ENCODE assay signal across 8 cellular contexts in the genomic region with DNA sequence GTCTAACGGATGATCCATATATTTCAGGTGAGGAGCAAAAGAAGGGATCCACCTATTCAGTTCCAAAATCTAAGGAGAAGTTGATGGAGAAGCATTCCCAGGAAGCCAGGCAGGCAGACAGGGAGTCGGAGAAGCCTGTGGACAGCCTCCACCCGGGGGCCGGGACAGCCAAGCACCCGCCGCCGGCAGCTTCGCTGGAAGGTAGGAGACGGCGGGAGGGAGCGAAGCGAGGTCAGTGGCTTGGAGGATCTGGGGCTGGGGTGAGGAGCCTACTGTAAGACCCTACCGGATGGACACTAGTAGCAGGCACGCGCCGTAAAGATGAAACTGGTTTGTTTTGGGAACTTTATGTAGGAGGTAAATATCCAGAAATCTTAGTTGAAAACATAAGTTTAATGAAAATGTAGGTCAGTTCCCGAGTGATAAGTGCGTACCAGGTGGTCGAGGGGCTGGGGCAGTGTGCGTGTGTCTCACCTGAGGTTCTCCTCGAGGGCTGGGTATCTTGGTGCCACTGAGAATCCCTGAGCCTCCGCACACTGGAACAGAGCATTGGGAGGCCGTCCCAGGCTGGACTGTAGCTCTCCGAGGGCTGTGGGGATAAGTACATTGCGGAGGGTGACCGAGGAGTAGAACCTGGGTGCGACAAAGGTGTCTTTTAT. TPM values are rescaled to one million over a fixed set of nuclear protein-coding genes. Genes with fewer than 3 reads are reported as not detected.
A peak's percentile ranks its signal among the peaks of the same experiment; 100 is the strongest.
DNase-seq lines count a peak whose midpoint lies in the region; ATAC-seq and TF ChIP-seq lines count a peak whose summit lies in the region.

No MANE protein-coding gene starts in this region.

- H3K9me2 ChIP-seq in SK-N-SH = no peaks in the 10 kb centered on the region
- H3K9me2 ChIP-seq in neural cell (ENCODE audit: insufficient read depth, low read length) = no peaks in the 10 kb centered on the region

- no peaks in the 10 kb centered on the region for H3K27me3 ChIP-seq in SK-N-SH (ENCODE audit: insufficient read depth)
- no peaks in the 10 kb centered on the region for H3K27me3 ChIP-seq in neural cell (ENCODE audit: insufficient read depth, low read depth, low read length)

- peak; percentile 30 to 40 for DNase-seq in stimulated activated CD4-positive, alpha-beta T cell treated with anti-CD3 and anti-CD28 coated beads, Interleukin-2, amount 100 ng/mL, for 24 hours
- DNase-seq in stimulated activated CD4-positive, alpha-beta T cell treated with anti-CD3 and anti-CD28 coated beads, Interleukin-1b, Interleukin-23, amount 100 ng/mL, for 48 hours = no peak
- DNase-seq in SK-N-SH (peak; percentile 71), erythroblast (lab: John Stamatoyannopoulos, UW) (peak; percentile 50 to 61), LoVo (ENCODE audit: low spot score) (no peak)

- H3K4me3 ChIP-seq in SK-N-SH (ENCODE audit: low read depth in 2 of 2, low read length in 1 of 2) = peak overlapping the region; percentile 83 to 89
- H3K4me3 ChIP-seq in neural cell (ENCODE audit: low read length) = peak overlapping the region; percentile 94

- WGBS in SK-N-SH (ENCODE audit: low lambda C conversion rate) = 7% methylated on average over 25 of the region's 27 CpGs

- H3F3A ChIP-seq in SK-N-SH (replicated peaks; ENCODE audit: insufficient read depth) (no peaks in the 10 kb centered on the region), neural cell (ENCODE audit: insufficient read depth, low read length, poor library complexity, severe bottlenecking) (no peaks in the 10 kb centered on the region)

- H3K4me2 ChIP-seq in SK-N-SH = peak overlapping the region; percentile 87
- peak overlapping the region; percentile 34 for H3K4me2 ChIP-seq in neural cell (ENCODE audit: low read length)

- H3K9me3 ChIP-seq in SK-N-SH = no peaks in the 10 kb centered on the region
- no peaks in the 10 kb centered on the region for H3K9me3 ChIP-seq in neural cell (ENCODE audit: low read length)

- peak overlapping the region; percentile 60 to 75 for H3K27ac ChIP-seq in SK-N-SH (ENCODE audit: low read depth in 2 of 2, low read length in 1 of 2)
- H3K27ac ChIP-seq in neural cell (ENCODE audit: low read length) = peak overlapping the region; percentile 66

- H2AFZ ChIP-seq in SK-N-SH (ENCODE audit: low read depth) (peak overlapping the region; percentile 80; the same call in 1 of the 2 replicates), neural cell (ENCODE audit: low read depth, low read length) (peak overlapping the region; percentile 65)

- H4K20me1 ChIP-seq in SK-N-SH (ENCODE audit: insufficient read depth) (peaks cover 10% of the 10 kb centered on the region; the same call in 1 of the 2 replicates), neural cell (ENCODE audit: insufficient read depth) (no peaks in the 10 kb centered on the region)

- no peak for TF ChIP-seq CTCF in SK-N-SH (IDR thresholded peaks at IDR 0.05)
- TF ChIP-seq CTCF in neural cell (IDR thresholded peaks at IDR 0.05; ENCODE audit: poor library complexity, severe bottlenecking) = no peak

- peak; percentile 54 for TF ChIP-seq POLR2A in erythroblast (IDR thresholded peaks at IDR 0.05; ENCODE audit: low read length)

- no peak for TF ChIP-seq RAD21 in SK-N-SH (IDR thresholded peaks at IDR 0.05; ENCODE audit: low read length)
- TF ChIP-seq RAD21 in neural cell (conservative IDR thresholded peaks at IDR 0.05) = no peak

- H3K9ac ChIP-seq in SK-N-SH (peak overlapping the region; percentile 83), neural cell (ENCODE audit: low read length) (peak overlapping the region; percentile 84)

- H3K79me2 ChIP-seq in SK-N-SH (ENCODE audit: insufficient read depth) (peaks cover 74% of the 10 kb centered on the region), neural cell (replicated peaks; ENCODE audit: insufficient read depth, low read length) (peaks cover 43% of the 10 kb centered on the region)

- H3K4me1 ChIP-seq in SK-N-SH (ENCODE audit: control insufficient read depth in 1 of 2, insufficient read depth in 2 of 2, low read depth in 1 of 2, low read length in 1 of 2) = peaks cover 0 to 13% of the 10 kb centered on the region in 2 experiments; a peak in 1 of 4 replicates

- ATAC-seq in GM19463 (IDR thresholded peaks at IDR 0.05; ENCODE audit: unreplicated experiment) = no peak
- no peak for ATAC-seq in HG03378 (IDR thresholded peaks at IDR 0.05; ENCODE audit: unreplicated experiment)

- H3K36me3 ChIP-seq in SK-N-SH (replicated peaks in 1 of 2; ENCODE audit: control insufficient read depth in 1 of 2, insufficient read depth in 2 of 2, low read length in 1 of 2) = peaks cover 15 to 21% of the 10 kb centered on the region in 2 experiments
- H3K36me3 ChIP-seq in neural cell (ENCODE audit: insufficient read depth, low read length) = peaks cover 11% of the 10 kb centered on the region

- POLR2A ChIA-PET in SK-N-SH (lab: Yijun Ruan, JAX) = interaction anchor here (1.0 kb wide), 1 partner anchor 16 kb away, joined by 3 read pairs; no protein-coding TSS in a partner anchor

- CTCF ChIA-PET in SK-N-SH (lab: Yijun Ruan, JAX) = interaction anchor here (0.6 to 2.9 kb wide), 3 partner anchors 9 to 23 kb away, joined by 3 to 8 read pairs (median 4); no protein-coding TSS in a partner anchor

- TF ChIP-seq EP300 in SK-N-SH (IDR thresholded peaks at IDR 0.05; ENCODE audit: borderline replicate concordance in 1 of 2, low read depth in 1 of 2, low read length in 1 of 2) (no peak), neural cell (conservative IDR thresholded peaks at IDR 0.05; ENCODE audit: poor library complexity, severe bottlenecking) (no peak)

TF ChIP-seq in SK-N-SH, 30 proteins besides CTCF, POLR2A, EP300 and RAD21:
- no peak for TF ChIP-seq USF1 (IDR thresholded peaks at IDR 0.05; ENCODE audit: borderline replicate concordance, low read depth)
- 0 out of 2 replicates have a peak, but pooled peaks have one; percentile 0 for TF ChIP-seq FOSL2 (IDR thresholded peaks at IDR 0.05; ENCODE audit: borderline replicate concordance, low read depth)

TF ChIP-seq in neural cell, 6 proteins besides CTCF, POLR2A, EP300 and RAD21:
- TF ChIP-seq, protein P1, sequence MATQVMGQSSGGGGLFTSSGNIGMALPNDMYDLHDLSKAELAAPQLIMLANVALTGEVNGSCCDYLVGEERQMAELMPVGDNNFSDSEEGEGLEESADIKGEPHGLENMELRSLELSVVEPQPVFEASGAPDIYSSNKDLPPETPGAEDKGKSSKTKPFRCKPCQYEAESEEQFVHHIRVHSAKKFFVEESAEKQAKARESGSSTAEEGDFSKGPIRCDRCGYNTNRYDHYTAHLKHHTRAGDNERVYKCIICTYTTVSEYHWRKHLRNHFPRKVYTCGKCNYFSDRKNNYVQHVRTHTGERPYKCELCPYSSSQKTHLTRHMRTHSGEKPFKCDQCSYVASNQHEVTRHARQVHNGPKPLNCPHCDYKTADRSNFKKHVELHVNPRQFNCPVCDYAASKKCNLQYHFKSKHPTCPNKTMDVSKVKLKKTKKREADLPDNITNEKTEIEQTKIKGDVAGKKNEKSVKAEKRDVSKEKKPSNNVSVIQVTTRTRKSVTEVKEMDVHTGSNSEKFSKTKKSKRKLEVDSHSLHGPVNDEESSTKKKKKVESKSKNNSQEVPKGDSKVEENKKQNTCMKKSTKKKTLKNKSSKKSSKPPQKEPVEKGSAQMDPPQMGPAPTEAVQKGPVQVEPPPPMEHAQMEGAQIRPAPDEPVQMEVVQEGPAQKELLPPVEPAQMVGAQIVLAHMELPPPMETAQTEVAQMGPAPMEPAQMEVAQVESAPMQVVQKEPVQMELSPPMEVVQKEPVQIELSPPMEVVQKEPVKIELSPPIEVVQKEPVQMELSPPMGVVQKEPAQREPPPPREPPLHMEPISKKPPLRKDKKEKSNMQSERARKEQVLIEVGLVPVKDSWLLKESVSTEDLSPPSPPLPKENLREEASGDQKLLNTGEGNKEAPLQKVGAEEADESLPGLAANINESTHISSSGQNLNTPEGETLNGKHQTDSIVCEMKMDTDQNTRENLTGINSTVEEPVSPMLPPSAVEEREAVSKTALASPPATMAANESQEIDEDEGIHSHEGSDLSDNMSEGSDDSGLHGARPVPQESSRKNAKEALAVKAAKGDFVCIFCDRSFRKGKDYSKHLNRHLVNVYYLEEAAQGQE (IDR thresholded peaks at IDR 0.05; ENCODE audit: borderline replicate concordance) = no peak
- TF ChIP-seq SMC3 (conservative IDR thresholded peaks at IDR 0.05; ENCODE audit: poor library complexity) (peak; percentile 9), EZH2 (IDR thresholded peaks at IDR 0.05; ENCODE audit: borderline replicate concordance, insufficient read depth, low read length, poor library complexity, severe bottlenecking) (no peak)

RNA-seq across cellular contexts. Expression of gene SPATA33, which starts 0.7 kb away (rescaled TPM):
- polyA plus RNA-seq in SK-N-SH (2012; rRNA removed) (7.2 and 8.5 TPM in 2 replicates), neural cell (16.0 and 24.8 TPM in 2 replicates)
- polyA plus RNA-seq in SK-N-SH (2012; cell fraction: cytosol; rRNA removed) = 4.7 and 5.6 TPM in 2 replicates
- 25.2 and 26.5 TPM in 2 replicates for polyA plus RNA-seq in SK-N-SH (2012; cell fraction: nucleus; rRNA removed)
- 11.7 and 13.0 TPM in 2 replicates for polyA minus RNA-seq in neural cell

RNA-seq across cellular contexts. Expression of gene CHMP1A, which starts 0.8 kb away (rescaled TPM):
- polyA plus RNA-seq in SK-N-SH (2012; rRNA removed) (138 and 143 TPM in 2 replicates), neural cell (113 and 150 TPM in 2 replicates)
- polyA plus RNA-seq in SK-N-SH (2012; cell fraction: cytosol; rRNA removed) = 53.1 and 80.5 TPM in 2 replicates
- polyA plus RNA-seq in SK-N-SH (2012; cell fraction: nucleus; rRNA removed) = 210 and 292 TPM in 2 replicates
- 98.3 and 103 TPM in 2 replicates for polyA minus RNA-seq in neural cell

RNA-seq across cellular contexts. Expression of gene CDK10, which starts 28.1 kb away (rescaled TPM):
- polyA plus RNA-seq in SK-N-SH (2012; rRNA removed) (84.7 and 94.5 TPM in 2 replicates), neural cell (126 and 161 TPM in 2 replicates)
- polyA plus RNA-seq in SK-N-SH (2012; cell fraction: cytosol; rRNA removed) = 25.8 and 40.4 TPM in 2 replicates
- 517 and 551 TPM in 2 replicates for polyA plus RNA-seq in SK-N-SH (2012; cell fraction: nucleus; rRNA removed)
- 35.3 and 41.6 TPM in 2 replicates for polyA minus RNA-seq in neural cell

RNA-seq across cellular contexts. Expression of gene SPATA2L, which starts 43.2 kb away (rescaled TPM):
- polyA plus RNA-seq in SK-N-SH (2012; rRNA removed) = 7.8 and 8.6 TPM in 2 replicates
- 3.8 and 6.4 TPM in 2 replicates for polyA plus RNA-seq in SK-N-SH (2012; cell fraction: cytosol; rRNA removed)
- 12.2 and 23.8 TPM in 2 replicates for polyA plus RNA-seq in SK-N-SH (2012; cell fraction: nucleus; rRNA removed)
- polyA plus RNA-seq in neural cell = 39.1 and 42.3 TPM in 2 replicates
- 36.0 and 41.1 TPM in 2 replicates for polyA minus RNA-seq in neural cell

RNA-seq across cellular contexts. Expression of gene DPEP1, which starts 44.9 kb away (rescaled TPM):
- polyA plus RNA-seq in SK-N-SH (2012; rRNA removed) = 0.05 TPM in 1 of 2 replicates, not detected in the other
- not detected in 2 replicates for polyA plus RNA-seq in SK-N-SH (2012; cell fraction: cytosol; rRNA removed)
- 0.09 and 0.29 TPM in 2 replicates for polyA plus RNA-seq in SK-N-SH (2012; cell fraction: nucleus; rRNA removed)
- polyA plus RNA-seq in neural cell = 0.33 and 0.96 TPM in 2 replicates
- polyA minus RNA-seq in neural cell = not detected in 2 replicates

Comparison
In these comparisons a context has a peak if more than half of its experiments do, and no peak if none do; other contexts are left out.
1. DNase-seq: peak in stimulated activated CD4-positive, alpha-beta T cell treated with anti-CD3 and anti-CD28 coated beads, Interleukin-2, amount 100 ng/mL, for 24 hours (2 of 2), SK-N-SH (single experiment) and erythroblast (2 of 2); none in stimulated activated CD4-positive, alpha-beta T cell treated with anti-CD3 and anti-CD28 coated beads, Interleukin-1b, Interleukin-23, amount 100 ng/mL, for 48 hours (single experiment) and LoVo (single experiment).